3 cellular contexts compared by ENCODE assay signal in the genomic region with DNA sequence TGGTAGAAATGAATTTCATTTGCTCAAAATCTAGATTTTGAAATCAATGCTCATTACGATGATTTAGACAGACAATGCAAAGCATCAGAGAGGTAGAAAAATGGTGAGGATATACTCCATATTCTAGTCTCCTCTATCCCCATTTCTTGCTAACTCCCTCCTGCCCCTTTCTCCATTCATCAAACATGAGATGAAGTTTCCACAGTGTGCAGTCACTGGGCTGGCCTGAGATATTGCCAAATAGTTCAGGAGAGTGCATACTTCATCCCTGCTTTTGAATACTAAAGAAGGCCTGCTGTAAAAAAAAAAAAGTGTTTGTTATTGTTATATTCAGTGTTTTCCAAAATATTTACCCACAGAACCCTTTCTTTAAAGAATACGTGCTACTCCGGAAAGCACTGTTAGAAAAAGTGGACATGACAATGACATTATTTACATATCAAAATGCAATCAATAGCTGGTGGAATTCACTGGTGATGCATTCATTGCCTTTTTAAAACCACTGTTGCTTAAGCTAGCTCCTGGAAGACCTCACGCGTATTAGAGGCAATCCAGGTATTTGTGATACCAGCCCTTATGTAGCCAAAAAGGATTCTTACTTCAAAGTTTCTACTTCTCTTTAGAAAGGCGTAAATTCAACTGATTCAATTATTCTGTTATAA.
TF ChIP-seq lines count a peak whose summit lies in the region.

No MANE protein-coding gene starts in this region.

TF ChIP-seq in WTC11, 78 proteins besides CTCF, POLR2A, EP300 and RAD21 (continues in another document):
- TF ChIP-seq NR1H2 (CRISPR knock-in tag; IDR thresholded peaks at IDR 0.05) (no peak), NFYB (CRISPR knock-in tag; conservative IDR thresholded peaks at IDR 0.05; ENCODE audit: low read depth) (no peak), RORB (CRISPR knock-in tag; IDR thresholded peaks at IDR 0.05) (no peak), JAZF1 (CRISPR knock-in tag; IDR thresholded peaks at IDR 0.05) (no peak), NR3C1 (CRISPR knock-in tag; conservative IDR thresholded peaks at IDR 0.05; ENCODE audit: low read depth) (no peak), EMX1 (CRISPR knock-in tag; IDR thresholded peaks at IDR 0.05) (no peak)
- TF ChIP-seq, protein P1, sequence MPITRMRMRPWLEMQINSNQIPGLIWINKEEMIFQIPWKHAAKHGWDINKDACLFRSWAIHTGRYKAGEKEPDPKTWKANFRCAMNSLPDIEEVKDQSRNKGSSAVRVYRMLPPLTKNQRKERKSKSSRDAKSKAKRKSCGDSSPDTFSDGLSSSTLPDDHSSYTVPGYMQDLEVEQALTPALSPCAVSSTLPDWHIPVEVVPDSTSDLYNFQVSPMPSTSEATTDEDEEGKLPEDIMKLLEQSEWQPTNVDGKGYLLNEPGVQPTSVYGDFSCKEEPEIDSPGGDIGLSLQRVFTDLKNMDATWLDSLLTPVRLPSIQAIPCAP (CRISPR knock-in tag; IDR thresholded peaks at IDR 0.05): no peak
- TF ChIP-seq, protein P2, sequence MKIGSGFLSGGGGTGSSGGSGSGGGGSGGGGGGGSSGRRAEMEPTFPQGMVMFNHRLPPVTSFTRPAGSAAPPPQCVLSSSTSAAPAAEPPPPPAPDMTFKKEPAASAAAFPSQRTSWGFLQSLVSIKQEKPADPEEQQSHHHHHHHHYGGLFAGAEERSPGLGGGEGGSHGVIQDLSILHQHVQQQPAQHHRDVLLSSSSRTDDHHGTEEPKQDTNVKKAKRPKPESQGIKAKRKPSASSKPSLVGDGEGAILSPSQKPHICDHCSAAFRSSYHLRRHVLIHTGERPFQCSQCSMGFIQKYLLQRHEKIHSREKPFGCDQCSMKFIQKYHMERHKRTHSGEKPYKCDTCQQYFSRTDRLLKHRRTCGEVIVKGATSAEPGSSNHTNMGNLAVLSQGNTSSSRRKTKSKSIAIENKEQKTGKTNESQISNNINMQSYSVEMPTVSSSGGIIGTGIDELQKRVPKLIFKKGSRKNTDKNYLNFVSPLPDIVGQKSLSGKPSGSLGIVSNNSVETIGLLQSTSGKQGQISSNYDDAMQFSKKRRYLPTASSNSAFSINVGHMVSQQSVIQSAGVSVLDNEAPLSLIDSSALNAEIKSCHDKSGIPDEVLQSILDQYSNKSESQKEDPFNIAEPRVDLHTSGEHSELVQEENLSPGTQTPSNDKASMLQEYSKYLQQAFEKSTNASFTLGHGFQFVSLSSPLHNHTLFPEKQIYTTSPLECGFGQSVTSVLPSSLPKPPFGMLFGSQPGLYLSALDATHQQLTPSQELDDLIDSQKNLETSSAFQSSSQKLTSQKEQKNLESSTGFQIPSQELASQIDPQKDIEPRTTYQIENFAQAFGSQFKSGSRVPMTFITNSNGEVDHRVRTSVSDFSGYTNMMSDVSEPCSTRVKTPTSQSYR (CRISPR knock-in tag; IDR thresholded peaks at IDR 0.05): no peak
- TF ChIP-seq, protein P3, sequence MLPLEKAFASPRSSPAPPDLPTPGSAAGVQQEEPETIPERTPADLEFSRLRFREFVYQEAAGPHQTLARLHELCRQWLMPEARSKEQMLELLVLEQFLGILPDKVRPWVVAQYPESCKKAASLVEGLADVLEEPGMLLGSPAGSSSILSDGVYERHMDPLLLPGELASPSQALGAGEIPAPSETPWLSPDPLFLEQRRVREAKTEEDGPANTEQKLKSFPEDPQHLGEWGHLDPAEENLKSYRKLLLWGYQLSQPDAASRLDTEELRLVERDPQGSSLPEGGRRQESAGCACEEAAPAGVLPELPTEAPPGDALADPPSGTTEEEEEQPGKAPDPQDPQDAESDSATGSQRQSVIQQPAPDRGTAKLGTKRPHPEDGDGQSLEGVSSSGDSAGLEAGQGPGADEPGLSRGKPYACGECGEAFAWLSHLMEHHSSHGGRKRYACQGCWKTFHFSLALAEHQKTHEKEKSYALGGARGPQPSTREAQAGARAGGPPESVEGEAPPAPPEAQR (CRISPR knock-in tag; IDR thresholded peaks at IDR 0.05): no peak
- TF ChIP-seq, protein P4, sequence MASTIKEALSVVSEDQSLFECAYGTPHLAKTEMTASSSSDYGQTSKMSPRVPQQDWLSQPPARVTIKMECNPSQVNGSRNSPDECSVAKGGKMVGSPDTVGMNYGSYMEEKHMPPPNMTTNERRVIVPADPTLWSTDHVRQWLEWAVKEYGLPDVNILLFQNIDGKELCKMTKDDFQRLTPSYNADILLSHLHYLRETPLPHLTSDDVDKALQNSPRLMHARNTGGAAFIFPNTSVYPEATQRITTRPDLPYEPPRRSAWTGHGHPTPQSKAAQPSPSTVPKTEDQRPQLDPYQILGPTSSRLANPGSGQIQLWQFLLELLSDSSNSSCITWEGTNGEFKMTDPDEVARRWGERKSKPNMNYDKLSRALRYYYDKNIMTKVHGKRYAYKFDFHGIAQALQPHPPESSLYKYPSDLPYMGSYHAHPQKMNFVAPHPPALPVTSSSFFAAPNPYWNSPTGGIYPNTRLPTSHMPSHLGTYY (CRISPR knock-in tag; IDR thresholded peaks at IDR 0.05): no peak

TF ChIP-seq in H1, 55 proteins besides CTCF, POLR2A, EP300 and RAD21 (continues in another document):
- TF ChIP-seq YY1 (IDR thresholded peaks at IDR 0.05; ENCODE audit: low read depth, low read length) (no peak), CHD1 (IDR thresholded peaks at IDR 0.05; ENCODE audit: low read depth, low read length) (no peak), HDAC6 (IDR thresholded peaks at IDR 0.05; ENCODE audit: low read depth, low read length) (no peak), HDAC2 (IDR thresholded peaks at IDR 0.05; ENCODE audit: borderline replicate concordance in 1 of 2, low read depth in 2 of 2, low read length in 2 of 2) (no peak), JUND (IDR thresholded peaks at IDR 0.05; ENCODE audit: low read length) (no peak), POU5F1 (IDR thresholded peaks at IDR 0.05; ENCODE audit: low read depth, low read length) (no peak), KDM1A (IDR thresholded peaks at IDR 0.05; ENCODE audit: borderline replicate concordance, low read length) (no peak), GABPA (IDR thresholded peaks at IDR 0.05; ENCODE audit: borderline replicate concordance, insufficient read depth, low read length) (no peak), SRF (IDR thresholded peaks at IDR 0.05; ENCODE audit: low read depth, low read length) (no peak), NANOG (IDR thresholded peaks at IDR 0.05; ENCODE audit: insufficient read depth, low read depth, low read length, poor library complexity, severe bottlenecking) (no peak), TCF12 (IDR thresholded peaks at IDR 0.05; ENCODE audit: low read depth, low read length) (no peak), RXRA (IDR thresholded peaks at IDR 0.05; ENCODE audit: insufficient read depth, low read depth, low read length) (no peak), SIX5 (IDR thresholded peaks at IDR 0.05; ENCODE audit: low read depth, low read length) (no peak), SUZ12 (IDR thresholded peaks at IDR 0.05; ENCODE audit: low read length) (no peak), SP4 (IDR thresholded peaks at IDR 0.05; ENCODE audit: low read length) (no peak), SAP30 (IDR thresholded peaks at IDR 0.05; ENCODE audit: insufficient read depth, insufficient replicate concordance, low read length) (no peak), CREB1 (IDR thresholded peaks at IDR 0.05) (no peak)

TF ChIP-seq in SK-N-SH, 30 proteins besides CTCF, POLR2A, EP300 and RAD21:
- TF ChIP-seq, protein P5, sequence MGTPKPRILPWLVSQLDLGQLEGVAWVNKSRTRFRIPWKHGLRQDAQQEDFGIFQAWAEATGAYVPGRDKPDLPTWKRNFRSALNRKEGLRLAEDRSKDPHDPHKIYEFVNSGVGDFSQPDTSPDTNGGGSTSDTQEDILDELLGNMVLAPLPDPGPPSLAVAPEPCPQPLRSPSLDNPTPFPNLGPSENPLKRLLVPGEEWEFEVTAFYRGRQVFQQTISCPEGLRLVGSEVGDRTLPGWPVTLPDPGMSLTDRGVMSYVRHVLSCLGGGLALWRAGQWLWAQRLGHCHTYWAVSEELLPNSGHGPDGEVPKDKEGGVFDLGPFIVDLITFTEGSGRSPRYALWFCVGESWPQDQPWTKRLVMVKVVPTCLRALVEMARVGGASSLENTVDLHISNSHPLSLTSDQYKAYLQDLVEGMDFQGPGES (IDR thresholded peaks at IDR 0.05; ENCODE audit: low read depth, low read length): no peak
- TF ChIP-seq SMC3 (IDR thresholded peaks at IDR 0.05; ENCODE audit: low read depth, low read length) (no peak), NRF1 (IDR thresholded peaks at IDR 0.05; ENCODE audit: low read depth, low read length) (no peak), FOXM1 (IDR thresholded peaks at IDR 0.05; ENCODE audit: low read depth) (no peak), TEAD4 (IDR thresholded peaks at IDR 0.05; ENCODE audit: borderline replicate concordance, insufficient read depth) (no peak), EZH2phosphoT487 (IDR thresholded peaks at IDR 0.05; ENCODE audit: borderline replicate concordance, low read depth) (no peak), ELF1 (IDR thresholded peaks at IDR 0.05) (no peak)
